9 cellular contexts compared by ENCODE assay signal in genomic region chr11:12803086-12803826, GRCh38.
A peak's percentile ranks its signal among the peaks of the same experiment; 100 is the strongest.
DNase-seq lines count a peak whose midpoint lies in the region; ATAC-seq and TF ChIP-seq lines count a peak whose summit lies in the region.
"Had no signal": no experiment of that assay in that cellular context is flagged by ENCODE, and none has a peak within 500 bp of the region (broad histone marks: within the 10 kb centered on the region; RNA-seq: fewer than 3 reads in every experiment).

No MANE protein-coding gene starts in this region.

- H3K4me3 Mint-ChIP-seq in chondrocyte (ENCODE audit: unreplicated experiment) = peak overlapping the region; percentile 20
- H3K4me3 Mint-ChIP-seq in naive thymus-derived CD8-positive, alpha-beta T cell = no peak overlapping the region

- intact Hi-C loops in upper lobe of right lung (cut with DNase I) = no loop called here

- no peak overlapping the region for H2BK15ac ChIP-seq in mesenchymal stem cell (ENCODE audit: low read depth, poor library complexity, severe bottlenecking)

- peaks cover 69% of the 10 kb centered on the region for H3K4me1 Mint-ChIP-seq in chondrocyte (ENCODE audit: low read depth)
- no peaks in the 10 kb centered on the region for H3K4me1 Mint-ChIP-seq in naive thymus-derived CD8-positive, alpha-beta T cell

- peak overlapping the region; percentile 91 for H2BK5ac ChIP-seq in mesenchymal stem cell (ENCODE audit: low read depth, low read length, poor library complexity, severe bottlenecking)

- H3K4me3 ChIP-seq in mesenchymal stem cell (ENCODE audit: insufficient read depth in 1 of 2, low read depth in 1 of 2, low read length in 2 of 2) (no peak overlapping the region), upper lobe of right lung (no peak overlapping the region)

- peaks cover 23% of the 10 kb centered on the region for H3K4me1 ChIP-seq in mesenchymal stem cell (ENCODE audit: control insufficient read depth, insufficient read depth, low read depth, low read length)
- H3K4me1 ChIP-seq in upper lobe of right lung = peaks cover 28% of the 10 kb centered on the region

- WGBS in mesenchymal stem cell = 39% methylated on average over 5 of the region's 7 CpGs

- H2BK120ac ChIP-seq in mesenchymal stem cell (ENCODE audit: low read depth, low read length) = peak overlapping the region; percentile 11

- ATAC-seq in upper lobe of right lung (no peak), HG03571 (IDR thresholded peaks at IDR 0.05; ENCODE audit: unreplicated experiment) (no peak), HG03280 (IDR thresholded peaks at IDR 0.05; ENCODE audit: unreplicated experiment) (no peak)
- no peak for ATAC-seq in naive thymus-derived CD8-positive, alpha-beta T cell

- peaks cover 0 to 7% of the 10 kb centered on the region in 2 experiments for H3K36me3 ChIP-seq in mesenchymal stem cell (ENCODE audit: control insufficient read depth in 1 of 2, insufficient read depth in 2 of 2, low read depth in 1 of 2, low read length in 2 of 2)
- H3K36me3 ChIP-seq in upper lobe of right lung = no peaks in the 10 kb centered on the region

- TF ChIP-seq CTCF in chondrocyte (IDR thresholded peaks at IDR 0.05) = no peak
- no peak for TF ChIP-seq CTCF in upper lobe of right lung (IDR thresholded peaks at IDR 0.05)

- no peak overlapping the region for H4K91ac ChIP-seq in mesenchymal stem cell (ENCODE audit: low read length)

- H3K9me3 ChIP-seq in mesenchymal stem cell (ENCODE audit: control insufficient read depth, low read length) (no peaks in the 10 kb centered on the region), upper lobe of right lung (no peaks in the 10 kb centered on the region)

- DNase-seq in NCI-H2171 treated with DMSO at 0.1 percent for 48 hours (lab: John Stamatoyannopoulos, UW) = peak; percentile 33
- DNase-seq in NCI-H2171 (lab: John Stamatoyannopoulos, UW) = no peak
- DNase-seq in chondrocyte (ENCODE audit: low spot score) = no peak
- peak; percentile 81 for DNase-seq in mesenchymal stem cell
- no peak for DNase-seq in upper lobe of right lung
- no peak for DNase-seq in naive thymus-derived CD8-positive, alpha-beta T cell
- DNase-seq: KG1 had no signal

- H2BK12ac ChIP-seq in mesenchymal stem cell (ENCODE audit: low read length in 2 of 2) = no peak overlapping the region

- H4K8ac ChIP-seq in mesenchymal stem cell (ENCODE audit: low read length) = no peak overlapping the region

- no peaks in the 10 kb centered on the region for H3K27me3 Mint-ChIP-seq in chondrocyte (ENCODE audit: low read depth)
- H3K27me3 Mint-ChIP-seq in naive thymus-derived CD8-positive, alpha-beta T cell = peaks cover 31 to 92% (median 33%) of the 10 kb centered on the region in 5 donors

- H3K36me3 Mint-ChIP-seq in chondrocyte (ENCODE audit: low read depth) = no peaks in the 10 kb centered on the region
- no peaks in the 10 kb centered on the region for H3K36me3 Mint-ChIP-seq in naive thymus-derived CD8-positive, alpha-beta T cell

- peak overlapping the region; percentile 36 for H3K4me2 ChIP-seq in mesenchymal stem cell (ENCODE audit: low read length, poor library complexity, severe bottlenecking)

- H3K79me1 ChIP-seq in mesenchymal stem cell (replicated peaks; ENCODE audit: low read length, poor library complexity, severe bottlenecking) = peaks cover 7% of the 10 kb centered on the region

- peak overlapping the region in 1 of 2 experiments; percentile 86 for H3K14ac ChIP-seq in mesenchymal stem cell (ENCODE audit: low read length in 2 of 2)

- peak overlapping the region; percentile 86 for H3K27ac Mint-ChIP-seq in chondrocyte (ENCODE audit: unreplicated experiment)
- no peak overlapping the region for H3K27ac Mint-ChIP-seq in naive thymus-derived CD8-positive, alpha-beta T cell

- no peaks in the 10 kb centered on the region for H3K9me3 Mint-ChIP-seq in chondrocyte (ENCODE audit: low read depth)
- peaks cover 0 to 2% (median 0%) of the 10 kb centered on the region in 9 donors for H3K9me3 Mint-ChIP-seq in naive thymus-derived CD8-positive, alpha-beta T cell

- H3K27ac ChIP-seq in mesenchymal stem cell (ENCODE audit: low read length, poor library complexity, severe bottlenecking) (peak overlapping the region; percentile 93), upper lobe of right lung (peak overlapping the region; percentile 78)

- H3K4ac ChIP-seq in mesenchymal stem cell (ENCODE audit: low read depth in 1 of 2, low read length in 2 of 2) = peak overlapping the region in 1 of 2 experiments; percentile 91

- H2AFZ ChIP-seq in mesenchymal stem cell (ENCODE audit: low read depth, low read length) = no peak overlapping the region

- H2AK5ac ChIP-seq in mesenchymal stem cell (ENCODE audit: low read length, severe bottlenecking) = peak overlapping the region; percentile 90

- POLR2A ChIA-PET in naive thymus-derived CD8-positive, alpha-beta T cell (lab: Charles Lee) = no interaction called here

- no peaks in the 10 kb centered on the region for H3K27me3 ChIP-seq in mesenchymal stem cell (ENCODE audit: control insufficient read depth in 1 of 2, insufficient read depth in 1 of 2, low read length in 2 of 2)
- no peaks in the 10 kb centered on the region for H3K27me3 ChIP-seq in upper lobe of right lung

- peak overlapping the region in 1 of 2 experiments; percentile 70 for H3K23ac ChIP-seq in mesenchymal stem cell (ENCODE audit: low read length in 2 of 2)

- peak overlapping the region in 1 of 2 experiments; percentile 96 for H3K18ac ChIP-seq in mesenchymal stem cell (ENCODE audit: low read depth in 1 of 2, low read length in 2 of 2)

- H3K9ac ChIP-seq in mesenchymal stem cell (ENCODE audit: low read length) = peak overlapping the region; percentile 23

Comparison
In these comparisons a context has a peak if more than half of its experiments do, and no peak if none do; other contexts are left out.
1. DNase-seq: peak in NCI-H2171 treated with DMSO at 0.1 percent for 48 hours (single experiment) and mesenchymal stem cell (single experiment); none in NCI-H2171 (single experiment), chondrocyte (single experiment), upper lobe of right lung (single experiment) and naive thymus-derived CD8-positive, alpha-beta T cell (0 of 10).